Comparison of ENCODE assay signal across 8 cellular contexts in the genomic region with DNA sequence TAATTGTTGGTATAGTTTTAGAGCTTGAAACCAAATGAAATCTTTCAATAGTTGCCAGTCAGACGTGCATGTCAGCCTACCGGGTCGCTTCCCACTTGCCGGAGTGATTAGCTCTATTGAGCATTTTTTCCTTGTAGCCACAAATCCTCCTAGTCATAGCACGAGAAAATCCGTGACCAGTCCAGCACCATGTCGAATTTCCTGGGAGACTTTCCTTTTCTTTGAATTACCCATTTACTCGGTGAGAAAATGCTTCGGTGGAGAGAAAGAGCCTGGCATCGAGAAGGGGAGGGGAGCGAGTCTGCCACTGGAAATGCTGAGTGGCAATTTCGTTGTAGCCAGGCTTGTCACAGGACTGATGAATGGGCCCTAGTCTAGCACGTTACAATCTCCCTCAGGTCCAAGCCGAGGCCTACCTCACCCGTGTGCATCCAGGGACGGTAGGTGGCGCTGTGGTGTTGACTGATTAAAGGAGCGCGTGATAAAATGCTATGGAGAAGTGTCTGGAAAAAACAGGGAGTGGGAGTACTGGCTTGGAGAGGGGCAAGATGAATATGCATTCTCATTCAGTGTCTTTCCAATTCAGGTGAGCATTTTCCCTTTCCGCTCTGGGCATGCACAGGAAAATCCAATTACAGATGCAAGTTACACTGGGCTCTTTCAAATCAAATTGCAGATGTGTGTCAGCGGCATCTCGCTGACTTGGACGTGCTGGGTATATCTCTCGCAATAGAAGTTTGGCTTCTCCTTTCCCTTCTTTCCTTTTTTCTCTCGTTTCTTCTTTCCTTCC.
A peak's percentile ranks its signal among the peaks of the same experiment; 100 is the strongest.
DNase-seq lines count a peak whose midpoint lies in the region; ATAC-seq and TF ChIP-seq lines count a peak whose summit lies in the region.

No MANE protein-coding gene starts in this region.

- intact Hi-C loops in heart right ventricle (cut with DNase I): no loop called here

- TF ChIP-seq CTCF in DND-41 (IDR thresholded peaks at IDR 0.05; ENCODE audit: borderline replicate concordance, extremely low read depth, low read length, poor library complexity, severe bottlenecking) (peak; percentile 97), SK-N-SH (IDR thresholded peaks at IDR 0.05) (peak; percentile 92), heart right ventricle (IDR thresholded peaks at IDR 0.05) (peak in 8 of 9 donors; percentile 18 to 81 (median 62))

- no peaks in the 10 kb centered on the region for H3K9me3 ChIP-seq in DND-41 (ENCODE audit: insufficient read depth, low read length, severe bottlenecking)
- H3K9me3 ChIP-seq in Karpas-422 (ENCODE audit: low read length): no peaks in the 10 kb centered on the region
- no peaks in the 10 kb centered on the region for H3K9me3 ChIP-seq in SK-N-SH
- H3K9me3 ChIP-seq in heart right ventricle: no peaks in the 10 kb centered on the region

- H3K4me2 ChIP-seq in DND-41 (ENCODE audit: insufficient read depth, low read length) (no peak overlapping the region), Karpas-422 (ENCODE audit: low read depth, low read length, poor library complexity, severe bottlenecking) (peak overlapping the region; percentile 69), SK-N-SH (no peak overlapping the region)

- no peak overlapping the region for H3K27ac ChIP-seq in DND-41 (ENCODE audit: low read length)
- peak overlapping the region; percentile 99 for H3K27ac ChIP-seq in Karpas-422 (ENCODE audit: low read length)
- H3K27ac ChIP-seq in SK-N-SH (ENCODE audit: low read depth in 2 of 2, low read length in 1 of 2): no peak overlapping the region
- no peak overlapping the region for H3K27ac ChIP-seq in heart right ventricle

- no peak for TF ChIP-seq EP300 in SK-N-SH (IDR thresholded peaks at IDR 0.05; ENCODE audit: borderline replicate concordance in 1 of 2, low read depth in 1 of 2, low read length in 1 of 2)

- WGBS in SK-N-SH (ENCODE audit: low lambda C conversion rate): 31% methylated on average over 23 of the region's 25 CpGs
- WGBS in heart right ventricle, 2 donors: 45 to 46% methylated on average over 25 of the region's 25 CpGs

- H3K27me3 ChIP-seq in DND-41 (ENCODE audit: insufficient read depth, low read length, poor library complexity): peaks cover 28% of the 10 kb centered on the region
- H3K27me3 ChIP-seq in Karpas-422 (ENCODE audit: low read length): no peaks in the 10 kb centered on the region
- no peaks in the 10 kb centered on the region for H3K27me3 ChIP-seq in SK-N-SH (ENCODE audit: insufficient read depth)
- no peaks in the 10 kb centered on the region for H3K27me3 ChIP-seq in heart right ventricle

- H2AFZ ChIP-seq in DND-41 (ENCODE audit: low read depth, low read length) (no peak overlapping the region), Karpas-422 (ENCODE audit: low read length) (no peak overlapping the region), SK-N-SH (ENCODE audit: low read depth) (no peak overlapping the region)

- H3K4me3 ChIP-seq in DND-41 (ENCODE audit: low read depth in 1 of 2, low read length in 2 of 2) (no peak overlapping the region), Karpas-422 (ENCODE audit: low read length) (peak overlapping the region; percentile 57; the same call in 1 of the 2 replicates), SK-N-SH (ENCODE audit: low read depth in 2 of 2, low read length in 1 of 2) (peak overlapping the region in 1 of 2 experiments; percentile 43; a peak in 1 of 4 replicates), heart right ventricle (no peak overlapping the region)

- POLR2A ChIA-PET in SK-N-SH (lab: Yijun Ruan, JAX): no interaction called here

- H3K36me3 Mint-ChIP-seq in activated naive CD4-positive, alpha-beta T cell treated with anti-CD3 and anti-CD28 coated beads, Interleukin-2, amount 50 U/mL, for 72 hours: no peaks in the 10 kb centered on the region

- H4K20me1 ChIP-seq in DND-41 (ENCODE audit: insufficient read depth, low read length) (no peaks in the 10 kb centered on the region), Karpas-422 (ENCODE audit: insufficient read depth, low read depth, low read length) (no peaks in the 10 kb centered on the region), SK-N-SH (ENCODE audit: insufficient read depth) (no peaks in the 10 kb centered on the region)

- DNase-seq in DND-41 (peak; percentile 71), Karpas-422 (peak; percentile 95), SK-N-SH (peak; percentile 64), heart right ventricle (peak; percentile 54 to 71), renal cortical epithelial cell (ENCODE audit: low read depth) (peak; percentile 67), cortex of kidney (lab: John Stamatoyannopoulos, UW) (no peak)
- DNase-seq in activated naive CD4-positive, alpha-beta T cell treated with anti-CD3 and anti-CD28 coated beads, Interleukin-2, amount 50 U/mL, for 72 hours (ENCODE audit: low spot score in 2 of 2): peak; percentile 62 to 78

- H3K9ac ChIP-seq in DND-41 (ENCODE audit: low read depth, low read length): no peak overlapping the region
- H3K9ac ChIP-seq in Karpas-422 (ENCODE audit: low read length): peak overlapping the region; percentile 75
- no peak overlapping the region for H3K9ac ChIP-seq in SK-N-SH

- ATAC-seq in DND-41 (ENCODE audit: insufficient read depth, low read depth): peak; percentile 96
- peak; percentile 53 for ATAC-seq in GM21576 (IDR thresholded peaks at IDR 0.05; ENCODE audit: unreplicated experiment)
- peak; percentile 77 to 85 for ATAC-seq in activated naive CD4-positive, alpha-beta T cell treated with anti-CD3 and anti-CD28 coated beads, Interleukin-2, amount 50 U/mL, for 72 hours
- peak in 7 of 8 donors; percentile 44 to 80 (median 70) for ATAC-seq in heart right ventricle

- H3K36me3 ChIP-seq in DND-41 (ENCODE audit: insufficient read depth, low read length): no peaks in the 10 kb centered on the region
- H3K36me3 ChIP-seq in Karpas-422 (ENCODE audit: insufficient read depth, low read length): no peaks in the 10 kb centered on the region
- no peaks in the 10 kb centered on the region for H3K36me3 ChIP-seq in SK-N-SH (replicated peaks in 1 of 2; ENCODE audit: control insufficient read depth in 1 of 2, insufficient read depth in 2 of 2, low read length in 1 of 2)
- H3K36me3 ChIP-seq in heart right ventricle: no peaks in the 10 kb centered on the region

- H3K4me1 ChIP-seq in DND-41 (ENCODE audit: insufficient read depth, low read length): no peaks in the 10 kb centered on the region
- peaks cover 62% of the 10 kb centered on the region for H3K4me1 ChIP-seq in Karpas-422 (ENCODE audit: low read length)
- H3K4me1 ChIP-seq in SK-N-SH (ENCODE audit: control insufficient read depth in 1 of 2, insufficient read depth in 2 of 2, low read depth in 1 of 2, low read length in 1 of 2): peaks cover 0 to 2% of the 10 kb centered on the region in 2 experiments; a peak in 1 of 4 replicates
- peaks cover 0 to 20% (median 0%) of the 10 kb centered on the region in 9 donors for H3K4me1 ChIP-seq in heart right ventricle

- TF ChIP-seq RAD21 in SK-N-SH (IDR thresholded peaks at IDR 0.05; ENCODE audit: low read length): peak; percentile 77

- CTCF ChIA-PET in SK-N-SH (lab: Yijun Ruan, JAX): interaction anchor here (0.6 to 1.9 kb wide), 20 partner anchors 10 to 199 kb away, joined by 3 to 11 read pairs (median 4); no protein-coding TSS in a partner anchor

- H3K9me3 Mint-ChIP-seq in activated naive CD4-positive, alpha-beta T cell treated with anti-CD3 and anti-CD28 coated beads, Interleukin-2, amount 50 U/mL, for 72 hours: no peaks in the 10 kb centered on the region

- H3K9me2 ChIP-seq in Karpas-422 (replicated peaks; ENCODE audit: insufficient read depth, low read length) (no peaks in the 10 kb centered on the region), SK-N-SH (no peaks in the 10 kb centered on the region)

- H3K79me2 ChIP-seq in DND-41 (ENCODE audit: insufficient read depth, low read length): no peaks in the 10 kb centered on the region
- no peaks in the 10 kb centered on the region for H3K79me2 ChIP-seq in Karpas-422 (ENCODE audit: low read length)
- H3K79me2 ChIP-seq in SK-N-SH (ENCODE audit: insufficient read depth): no peaks in the 10 kb centered on the region

- H3K27ac Mint-ChIP-seq in activated naive CD4-positive, alpha-beta T cell treated with anti-CD3 and anti-CD28 coated beads, Interleukin-2, amount 50 U/mL, for 72 hours: no peak overlapping the region

- no peaks in the 10 kb centered on the region for H3F3A ChIP-seq in SK-N-SH (replicated peaks; ENCODE audit: insufficient read depth)

TF ChIP-seq in SK-N-SH, 30 proteins besides CTCF, POLR2A, EP300 and RAD21:
- TF ChIP-seq EZH2phosphoT487 (IDR thresholded peaks at IDR 0.05; ENCODE audit: borderline replicate concordance, low read depth) (no peak), SMC3 (IDR thresholded peaks at IDR 0.05; ENCODE audit: low read depth, low read length) (peak; percentile 60)
